Comparison of ENCODE assay signal across 10 cellular contexts in genomic region chr15:73388256-73388781, GRCh38. TPM values are rescaled to one million over a fixed set of nuclear protein-coding genes. Genes with fewer than 3 reads are reported as not detected.
A peak's percentile ranks its signal among the peaks of the same experiment; 100 is the strongest.
DNase-seq lines count a peak whose midpoint lies in the region; TF ChIP-seq lines count a peak whose summit lies in the region.
"Had no signal": no experiment of that assay in that cellular context is flagged by ENCODE, and none has a peak within 500 bp of the region (broad histone marks: within the 10 kb centered on the region; RNA-seq: fewer than 3 reads in every experiment).

No MANE protein-coding gene starts in this region.

- DNase-seq in BJ (ENCODE audit: low read depth): peak; percentile 8
- DNase-seq in LoVo (ENCODE audit: low spot score): peak; percentile 57
- peak; percentile 9 for DNase-seq in dermis blood vessel endothelial cell
- peak; percentile 42 for DNase-seq in kidney epithelial cell (ENCODE audit: low read depth)
- no peak for DNase-seq in NOMO-1 treated with DMSO at 0.1 percent for 48 hours (lab: John Stamatoyannopoulos, UW; ENCODE audit: unreplicated experiment)
- DNase-seq in pons (ENCODE audit: low spot score): no peak
- DNase-seq in GM20000 (ENCODE audit: low spot score): no peak
- DNase-seq in NCI-H128 (lab: John Stamatoyannopoulos, UW; ENCODE audit: unreplicated experiment): no peak
- DNase-seq: NCI-H1436 treated with DMSO at 0.1 percent for 48 hours had no signal

- TF ChIP-seq CTCF in BJ (IDR thresholded peaks at IDR 0.05; ENCODE audit: insufficient read depth, low read depth, low read length) (no peak), kidney epithelial cell (IDR thresholded peaks at IDR 0.05; ENCODE audit: insufficient read depth, low read length, poor library complexity, severe bottlenecking) (no peak), GM20000 (IDR thresholded peaks at IDR 0.05; ENCODE audit: extremely low read depth, missing control alignments) (no peak)

- H3K36me3 ChIP-seq in BJ (ENCODE audit: control insufficient read depth, insufficient read depth, low read length) (no peaks in the 10 kb centered on the region), kidney epithelial cell (ENCODE audit: control insufficient read depth, insufficient read depth, low read length) (no peaks in the 10 kb centered on the region)

- H3K4me3 ChIP-seq in BJ (ENCODE audit: low read depth, low read length) (no peak overlapping the region), kidney epithelial cell (ENCODE audit: low read depth, low read length) (no peak overlapping the region)

- H3K27me3 ChIP-seq in BJ (ENCODE audit: control insufficient read depth, insufficient read depth, low read length) (no peaks in the 10 kb centered on the region; the same call in 1 of the 2 replicates), kidney epithelial cell (ENCODE audit: control insufficient read depth, insufficient read depth, low read length) (peaks cover 3% of the 10 kb centered on the region)

- POLR2A ChIA-PET in BJ (lab: Charles Lee): no interaction called here

- CTCF ChIA-PET in BJ (lab: Yijun Ruan, JAX): no interaction called here

RNA-seq across cellular contexts. Expression of gene HCN4, which starts 19.6 kb away (rescaled TPM):
- polyA plus RNA-seq in BJ (2011; rRNA removed): not detected in 2 replicates
- not detected in 2 replicates for polyA minus RNA-seq in BJ (2011; rRNA and poly(A)+ RNA removed)
- total RNA-seq in dermis blood vessel endothelial cell (not detected in 2 replicates), kidney epithelial cell (1.4 and 2.1 TPM in 2 replicates)

RNA-seq across cellular contexts. Expression of gene REC114, which starts 54.6 kb away (rescaled TPM):
- not detected in 2 replicates for polyA plus RNA-seq in BJ (2011; rRNA removed)
- polyA minus RNA-seq in BJ (2011; rRNA and poly(A)+ RNA removed): not detected in 2 replicates
- total RNA-seq in dermis blood vessel endothelial cell (not detected in 2 replicates), kidney epithelial cell (not detected in 2 replicates)
- polyA plus RNA-seq: adipose tissue had no signal

Comparison
In these comparisons a context has a peak if more than half of its experiments do, and no peak if none do; other contexts are left out.
1. DNase-seq: peak in BJ (single experiment), LoVo (single experiment), dermis blood vessel endothelial cell (single experiment) and kidney epithelial cell (single experiment); none in NOMO-1 treated with DMSO at 0.1 percent for 48 hours (single experiment), pons (single experiment), GM20000 (single experiment) and NCI-H128 (single experiment).